Comparison of ENCODE assay signal across 1 cellular context in genomic region chr10:72597897-72598296, GRCh38.
TF ChIP-seq lines count a peak whose summit lies in the region.

No MANE protein-coding gene starts in this region.

TF ChIP-seq in SK-N-SH, 30 proteins besides CTCF, POLR2A, EP300 and RAD21 (continued from another document):
- TF ChIP-seq FOSL2 (IDR thresholded peaks at IDR 0.05; ENCODE audit: borderline replicate concordance, low read depth) (peak; percentile 11; the same call in 1 of the 2 replicates), GATA2 (CRISPR knock-in tag; IDR thresholded peaks at IDR 0.05) (no peak)
